In genomic region chr15:67967871-67968423, GRCh38 we compare ENCODE assay signal across 8 cellular contexts.
DNase-seq lines count a peak whose midpoint lies in the region; ATAC-seq, FAIRE-seq and TF ChIP-seq lines count a peak whose summit lies in the region.

No MANE protein-coding gene starts in this region.

- no peaks in the 10 kb centered on the region for H3K79me2 ChIP-seq in DND-41 (ENCODE audit: insufficient read depth, low read length)
- H3K79me2 ChIP-seq in H1 (ENCODE audit: control insufficient read depth in 1 of 2, insufficient read depth in 2 of 2, low read length in 2 of 2) = no peaks in the 10 kb centered on the region

- peak; percentile 59 for DNase-seq in DND-41
- DNase-seq in OCI-M1 (lab: John Stamatoyannopoulos, UW) = peak; percentile 23
- DNase-seq in H1 (ENCODE audit: low read depth in 1 of 2, low spot score in 2 of 2) = peak in 1 of 2 experiments; percentile 86
- peak; percentile 90 for DNase-seq in lower lobe of right lung
- peak in 33 of 49 donors; percentile 3 to 75 (median 23) for DNase-seq in substantia nigra (lab: John Stamatoyannopoulos, UW)

- CTCF ChIA-PET in H1 (lab: Charles Lee; ENCODE audit: partially characterized antibody) = interaction anchor here (0.8 to 1.7 kb wide), 8 partner anchors 9 to 188 kb away, joined by 3 to 6 read pairs (median 3); no protein-coding TSS in a partner anchor

- TF ChIP-seq CTCF in DND-41 (IDR thresholded peaks at IDR 0.05; ENCODE audit: borderline replicate concordance, extremely low read depth, low read length, poor library complexity, severe bottlenecking) (no peak), H1 (IDR thresholded peaks at IDR 0.05; ENCODE audit: control extremely low read depth in 1 of 3, insufficient read depth in 1 of 3, low read depth in 1 of 3, low read length in 3 of 3) (no peak), lower lobe of right lung (IDR thresholded peaks at IDR 0.05) (no peak)

- peaks cover 9% of the 10 kb centered on the region; the same call in 1 of the 2 replicates for H3K23me2 ChIP-seq in H1 (ENCODE audit: low read depth, low read length)

- WGBS in H1 (ENCODE audit: extremely low coverage in 1 of 2, insufficient coverage in 1 of 2, insufficient read length in 1 of 2, insufficient replicate concordance in 2 of 2, low coverage in 1 of 2, low lambda C conversion rate in 2 of 2, missing lambda C conversion rate in 1 of 2), 2 experiments = 5% methylated on average over 30 of the region's 30 CpGs; no CpG with 5 or more reads in 1 of the 2 experiments

- POLR2A ChIA-PET in H1 (lab: Charles Lee; ENCODE audit: partially characterized antibody) = interaction anchor here (0.5 to 1.4 kb wide), 3 partner anchors 20 to 444 kb away, joined by 3 to 4 read pairs (median 3); no protein-coding TSS in a partner anchor

- no peak overlapping the region for H2BK15ac ChIP-seq in H1 (ENCODE audit: low read length)

- H3K56ac ChIP-seq in H1 (replicated peaks; ENCODE audit: insufficient read length, low read depth, low read length) = no peak overlapping the region

- H3K27me3 ChIP-seq in DND-41 (ENCODE audit: insufficient read depth, low read length, poor library complexity) = peaks cover 3% of the 10 kb centered on the region
- no peaks in the 10 kb centered on the region for H3K27me3 ChIP-seq in H1 (replicated peaks in 1 of 4; ENCODE audit: control insufficient read depth in 3 of 4, extremely low read depth in 1 of 4, insufficient read depth in 3 of 4, low read length in 3 of 4)
- H3K27me3 ChIP-seq in lower lobe of right lung (ENCODE audit: low read depth) = no peaks in the 10 kb centered on the region

- H3K4ac ChIP-seq in H1 (replicated peaks; ENCODE audit: insufficient read length, low read depth, low read length) = no peak overlapping the region

- no peak overlapping the region for H3K14ac ChIP-seq in H1 (ENCODE audit: insufficient read length)

- intact Hi-C loops in lower lobe of right lung (cut with DNase I) = no loop called here

- peak; percentile 7 for FAIRE-seq in H1 (lab: Jason Lieb, UNC)

- no peak overlapping the region for H3K23ac ChIP-seq in H1 (ENCODE audit: insufficient read length)

- no peak overlapping the region for H2AK5ac ChIP-seq in H1 (ENCODE audit: low read depth, low read length)

- 0 out of 4 replicates have a peak overlapping the region, but pooled peaks of 1 of the 2 experiments have one; percentile 12 for H3K4me3 ChIP-seq in DND-41 (ENCODE audit: low read depth in 1 of 2, low read length in 2 of 2)
- peak overlapping the region; percentile 42 to 63 (median 55) for H3K4me3 ChIP-seq in H1 (ENCODE audit: extremely low read depth in 1 of 4, insufficient read depth in 2 of 4, low read depth in 3 of 4, low read length in 4 of 4)
- peak overlapping the region; percentile 43 for H3K4me3 ChIP-seq in lower lobe of right lung

- H2BK5ac ChIP-seq in H1 (ENCODE audit: low read depth, low read length) = no peak overlapping the region

- no peak overlapping the region for H3K9ac ChIP-seq in DND-41 (ENCODE audit: low read depth, low read length)
- 0 out of 7 replicates have a peak overlapping the region, but pooled peaks of 1 of the 4 experiments have one; percentile 22 for H3K9ac ChIP-seq in H1 (replicated peaks in 1 of 4; ENCODE audit: extremely low read depth in 1 of 4, low read depth in 3 of 4, low read length in 3 of 4)

- no peak for TF ChIP-seq EP300 in H1 (IDR thresholded peaks at IDR 0.05; ENCODE audit: borderline replicate concordance in 1 of 2, low read depth in 2 of 2, low read length in 2 of 2)

- H2BK120ac ChIP-seq in H1 (replicated peaks; ENCODE audit: low read depth, low read length) = no peak overlapping the region

- H2AFZ ChIP-seq in DND-41 (ENCODE audit: low read depth, low read length) (no peak overlapping the region), H1 (ENCODE audit: low read length) (peak overlapping the region; percentile 89)

- no peak overlapping the region for H2BK12ac ChIP-seq in H1 (ENCODE audit: low read depth, low read length)

- H2BK20ac ChIP-seq in H1 (ENCODE audit: low read length) = no peak overlapping the region

- no peaks in the 10 kb centered on the region for H4K20me1 ChIP-seq in DND-41 (ENCODE audit: insufficient read depth, low read length)
- no peaks in the 10 kb centered on the region for H4K20me1 ChIP-seq in H1 (replicated peaks in 1 of 2; ENCODE audit: control insufficient read depth in 1 of 2, insufficient read depth in 2 of 2, low read length in 2 of 2)

- H3K4me2 ChIP-seq in DND-41 (ENCODE audit: insufficient read depth, low read length) = peak overlapping the region; percentile 49
- H3K4me2 ChIP-seq in H1 (ENCODE audit: insufficient read depth in 1 of 2, low read depth in 2 of 2, low read length in 2 of 2) = peak overlapping the region; percentile 79 to 80

- ATAC-seq in DND-41 (ENCODE audit: insufficient read depth, low read depth) (peak; percentile 76), HG03432 (IDR thresholded peaks at IDR 0.05; ENCODE audit: unreplicated experiment) (peak; percentile 49), lower lobe of right lung (peak; percentile 97 to 99), HG03520 (IDR thresholded peaks at IDR 0.05; ENCODE audit: unreplicated experiment) (no peak), GM18502 (IDR thresholded peaks at IDR 0.05; ENCODE audit: poor library complexity, unreplicated experiment) (no peak)

- H3K79me1 ChIP-seq in H1 (ENCODE audit: low read depth, low read length) = no peaks in the 10 kb centered on the region

- peak overlapping the region; percentile 13 for H4K5ac ChIP-seq in H1 (ENCODE audit: insufficient read length, low read depth, low read length)

- H4K91ac ChIP-seq in H1 (replicated peaks; ENCODE audit: insufficient read length, low read length) = no peak overlapping the region

- H3K4me1 ChIP-seq in DND-41 (ENCODE audit: insufficient read depth, low read length) = peaks cover 10% of the 10 kb centered on the region; the same call in 1 of the 2 replicates
- H3K4me1 ChIP-seq in H1 (replicated peaks in 1 of 4; ENCODE audit: control insufficient read depth in 3 of 4, insufficient read depth in 4 of 4, low read length in 3 of 4) = peaks cover 3 to 12% (median 9%) of the 10 kb centered on the region in 4 experiments
- H3K4me1 ChIP-seq in lower lobe of right lung = peaks cover 13% of the 10 kb centered on the region

- peak overlapping the region; percentile 79; the same call in 1 of the 2 replicates for H4K8ac ChIP-seq in H1 (ENCODE audit: extremely low read depth, insufficient read depth, low read length)

- no peak for TF ChIP-seq POLR2A in H1 (IDR thresholded peaks at IDR 0.05; ENCODE audit: control extremely low read depth in 1 of 2, low read depth in 2 of 2, low read length in 2 of 2)

- 0 out of 4 replicates have a peak, but pooled peaks of 1 of the 2 experiments have one; percentile 4 for TF ChIP-seq RAD21 in H1 (IDR thresholded peaks at IDR 0.05 in 1 of 2, conservative IDR thresholded peaks at IDR 0.05 in 1 of 2; ENCODE audit: low read depth in 2 of 2, low read length in 2 of 2)

- H3K9me3 ChIP-seq in DND-41 (ENCODE audit: insufficient read depth, low read length, severe bottlenecking) (no peaks in the 10 kb centered on the region), H1 (ENCODE audit: insufficient read depth in 2 of 2, low read depth in 1 of 2, low read length in 1 of 2) (no peaks in the 10 kb centered on the region), lower lobe of right lung (no peaks in the 10 kb centered on the region)

- no peaks in the 10 kb centered on the region for H3K36me3 ChIP-seq in DND-41 (ENCODE audit: insufficient read depth, low read length)
- no peaks in the 10 kb centered on the region for H3K36me3 ChIP-seq in H1 (ENCODE audit: control insufficient read depth in 2 of 4, insufficient read depth in 4 of 4, low read length in 3 of 4)
- no peaks in the 10 kb centered on the region for H3K36me3 ChIP-seq in lower lobe of right lung

- no peak overlapping the region for H3K27ac ChIP-seq in DND-41 (ENCODE audit: low read length)
- no peak overlapping the region for H3K27ac ChIP-seq in H1 (ENCODE audit: low read depth, low read length)
- peak overlapping the region; percentile 15 for H3K27ac ChIP-seq in lower lobe of right lung
- no peak overlapping the region for H3K27ac ChIP-seq in substantia nigra (ENCODE audit: low read depth, low read length, poor library complexity, severe bottlenecking)

- peak overlapping the region; percentile 36; the same call in 1 of the 2 replicates for H3K18ac ChIP-seq in H1 (ENCODE audit: extremely low read depth, low read length)

TF ChIP-seq in H1, 55 proteins besides CTCF, POLR2A, EP300 and RAD21:
- TF ChIP-seq CTBP2 (IDR thresholded peaks at IDR 0.05; ENCODE audit: borderline replicate concordance, insufficient read depth, insufficient read length, low read length) (no peak), ASH2L (IDR thresholded peaks at IDR 0.05; ENCODE audit: low read length) (peak; percentile 41), SIN3A (conservative IDR thresholded peaks at IDR 0.05 in 1 of 2, IDR thresholded peaks at IDR 0.05 in 1 of 2; ENCODE audit: low read depth in 1 of 2, low read length in 2 of 2) (0 out of 4 replicates have a peak, but pooled peaks of 1 of the 2 experiments have one; percentile 33), TEAD4 (IDR thresholded peaks at IDR 0.05; ENCODE audit: low read depth, low read length) (0 out of 2 replicates have a peak, but pooled peaks have one; percentile 37), RBBP5 (IDR thresholded peaks at IDR 0.05; ENCODE audit: borderline replicate concordance, low read depth, low read length) (peak; percentile 36; the same call in 1 of the 2 replicates), GABPA (IDR thresholded peaks at IDR 0.05; ENCODE audit: borderline replicate concordance, insufficient read depth, low read length) (no peak), KDM4A (IDR thresholded peaks at IDR 0.05; ENCODE audit: low read depth, low read length, severe bottlenecking) (peak; percentile 73)

Comparison
In these comparisons a context has a peak if more than half of its experiments do, and no peak if none do; other contexts are left out.
1. ATAC-seq: peak in DND-41 (single experiment), HG03432 (single experiment) and lower lobe of right lung (2 of 2); none in HG03520 (single experiment) and GM18502 (single experiment).